Comparison of ENCODE assay signal across 1 cellular context in the genomic region with DNA sequence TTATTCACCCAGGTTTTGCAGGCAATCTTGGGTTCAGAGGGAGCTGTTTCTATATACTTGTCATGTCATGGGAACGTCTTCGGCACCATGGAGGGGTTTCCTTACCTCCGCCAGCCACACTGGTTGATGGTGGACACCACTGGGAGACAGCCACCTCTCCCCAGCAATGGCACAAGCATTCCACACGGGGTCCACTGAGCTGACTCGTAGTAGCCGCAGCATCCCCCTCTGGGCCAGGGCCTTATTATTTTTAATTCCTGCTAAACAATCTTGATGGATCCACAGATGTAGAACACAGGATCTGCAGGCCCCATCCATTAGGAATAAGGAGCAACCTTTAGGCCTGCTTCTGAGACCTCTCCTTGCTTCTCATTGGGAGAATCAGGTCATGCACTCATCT.
TF ChIP-seq lines count a peak whose summit lies in the region.

No MANE protein-coding gene starts in this region.

TF ChIP-seq in IMR-90, 13 proteins besides CTCF, POLR2A, EP300 and RAD21 (continued from another document):
- TF ChIP-seq, protein P1, sequence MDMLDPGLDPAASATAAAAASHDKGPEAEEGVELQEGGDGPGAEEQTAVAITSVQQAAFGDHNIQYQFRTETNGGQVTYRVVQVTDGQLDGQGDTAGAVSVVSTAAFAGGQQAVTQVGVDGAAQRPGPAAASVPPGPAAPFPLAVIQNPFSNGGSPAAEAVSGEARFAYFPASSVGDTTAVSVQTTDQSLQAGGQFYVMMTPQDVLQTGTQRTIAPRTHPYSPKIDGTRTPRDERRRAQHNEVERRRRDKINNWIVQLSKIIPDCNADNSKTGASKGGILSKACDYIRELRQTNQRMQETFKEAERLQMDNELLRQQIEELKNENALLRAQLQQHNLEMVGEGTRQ (IDR thresholded peaks at IDR 0.05; ENCODE audit: low read depth, low read length): no peak
- TF ChIP-seq BHLHE40 (IDR thresholded peaks at IDR 0.05; ENCODE audit: low read depth, low read length): no peak
- no peak for TF ChIP-seq NFE2L2 (IDR thresholded peaks at IDR 0.05; ENCODE audit: low read depth, low read length)
- TF ChIP-seq, protein P2, sequence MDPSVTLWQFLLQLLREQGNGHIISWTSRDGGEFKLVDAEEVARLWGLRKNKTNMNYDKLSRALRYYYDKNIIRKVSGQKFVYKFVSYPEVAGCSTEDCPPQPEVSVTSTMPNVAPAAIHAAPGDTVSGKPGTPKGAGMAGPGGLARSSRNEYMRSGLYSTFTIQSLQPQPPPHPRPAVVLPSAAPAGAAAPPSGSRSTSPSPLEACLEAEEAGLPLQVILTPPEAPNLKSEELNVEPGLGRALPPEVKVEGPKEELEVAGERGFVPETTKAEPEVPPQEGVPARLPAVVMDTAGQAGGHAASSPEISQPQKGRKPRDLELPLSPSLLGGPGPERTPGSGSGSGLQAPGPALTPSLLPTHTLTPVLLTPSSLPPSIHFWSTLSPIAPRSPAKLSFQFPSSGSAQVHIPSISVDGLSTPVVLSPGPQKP (IDR thresholded peaks at IDR 0.05; ENCODE audit: borderline replicate concordance, low read depth, low read length): no peak
- no peak for TF ChIP-seq MAFK (IDR thresholded peaks at IDR 0.05; ENCODE audit: low read depth, low read length)
- TF ChIP-seq FOS (IDR thresholded peaks at IDR 0.05; ENCODE audit: low read depth, low read length): no peak
